Comparison of ENCODE assay signal across 9 cellular contexts in the genomic region with DNA sequence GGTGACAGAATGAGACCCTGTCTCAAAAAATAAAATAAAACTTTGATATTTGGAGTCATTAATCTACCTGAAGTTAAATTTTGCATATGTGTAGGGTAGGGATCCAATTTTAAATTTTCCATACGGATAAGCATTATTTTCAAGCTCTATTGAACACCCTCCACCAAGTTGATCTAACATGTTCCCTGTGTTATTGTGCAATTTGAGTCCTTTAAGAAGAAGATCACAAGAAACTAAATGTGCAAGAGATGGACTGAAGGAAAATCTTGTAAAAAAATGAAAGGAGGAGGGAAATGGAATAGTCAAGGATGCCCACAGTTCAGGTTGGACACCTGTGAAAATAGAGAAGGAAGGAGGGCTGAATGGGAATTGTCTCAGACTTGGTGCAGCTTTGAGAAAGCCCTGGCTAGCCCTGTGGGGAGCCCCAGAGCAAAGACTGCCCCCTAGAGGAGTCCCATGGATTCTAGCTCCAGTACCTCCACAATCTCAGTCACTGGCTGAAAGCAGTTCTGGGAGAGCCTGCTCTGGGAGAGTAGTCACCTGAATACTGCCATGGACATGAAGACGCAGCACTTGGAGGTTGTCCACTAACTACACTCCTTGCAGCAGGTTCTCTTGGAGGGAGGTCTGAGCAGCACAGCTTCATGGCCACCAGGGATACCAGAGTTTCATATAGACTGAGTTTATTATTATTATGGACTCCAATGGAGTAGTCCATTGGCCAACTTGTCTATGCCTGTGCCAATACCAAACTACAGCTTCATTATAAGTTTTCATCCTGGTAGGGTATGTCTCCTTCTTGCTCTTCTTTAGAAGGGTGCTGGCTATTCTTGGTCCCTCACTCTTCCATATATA. TPM values are rescaled to one million over a fixed set of nuclear protein-coding genes. Genes with fewer than 3 reads are reported as not detected.
A peak's percentile ranks its signal among the peaks of the same experiment; 100 is the strongest.
DNase-seq lines count a peak whose midpoint lies in the region; ATAC-seq, FAIRE-seq and TF ChIP-seq lines count a peak whose summit lies in the region.
"Had no signal": no experiment of that assay in that cellular context is flagged by ENCODE, and none has a peak within 500 bp of the region (broad histone marks: within the 10 kb centered on the region; RNA-seq: fewer than 3 reads in every experiment).

No MANE protein-coding gene starts in this region.

- TF ChIP-seq CTCF in epithelial cell of proximal tubule (conservative IDR thresholded peaks at IDR 0.05; ENCODE audit: low read depth, low read length) (peak; percentile 82), uterus (IDR thresholded peaks at IDR 0.05) (peak in 2 of 4 experiments; percentile 5)

- ATAC-seq in HG02973 (IDR thresholded peaks at IDR 0.05; ENCODE audit: unreplicated experiment) = no peak

- FAIRE-seq in GM19239 (lab: Jason Lieb, UNC) (peak; percentile 51), small intestine (lab: Jason Lieb, UNC) (no peak)

- DNase-seq in AG08396 (ENCODE audit: low spot score) (peak; percentile 33), GM19239 (ENCODE audit: insufficient read length, low spot score) (peak; percentile 10), SKM-1 (lab: John Stamatoyannopoulos, UW; ENCODE audit: unreplicated experiment) (peak; percentile 37), epithelial cell of proximal tubule (ENCODE audit: low read depth) (no peak), small intestine (peak; percentile 57), mesenteric fat pad (ENCODE audit: low spot score) (no peak), uterus (no peak)

- WGBS in small intestine, 3 donors = 56 to 76% (median 67%) methylated on average over 2 of the region's 2 CpGs

- H3K27ac ChIP-seq in small intestine (ENCODE audit: low read depth in 1 of 2, low read length in 1 of 2) (no peak overlapping the region), uterus (no peak overlapping the region)

- H3K4me1 ChIP-seq in small intestine (ENCODE audit: control insufficient read depth in 2 of 2, insufficient read depth in 1 of 2, low read depth in 1 of 2, low read length in 1 of 2) (no peaks in the 10 kb centered on the region), uterus (no peaks in the 10 kb centered on the region)

- intact Hi-C loops in uterus (cut with DNase I; ENCODE audit: low total_unique reads) = no loop called here

- no peaks in the 10 kb centered on the region for H3K36me3 ChIP-seq in small intestine (ENCODE audit: control insufficient read depth in 2 of 2, insufficient read depth in 2 of 2, low read length in 2 of 2)
- no peaks in the 10 kb centered on the region for H3K36me3 ChIP-seq in uterus
- H3K36me3 ChIP-seq: HAP-1 had no signal

- H3K9me3 ChIP-seq in small intestine (ENCODE audit: control insufficient read depth, low read depth) (no peaks in the 10 kb centered on the region), uterus (no peaks in the 10 kb centered on the region)
- H3K9me3 ChIP-seq: HAP-1 had no signal

- TF ChIP-seq POLR2A in uterus (IDR thresholded peaks at IDR 0.05) = no peak

- H3K27me3 ChIP-seq in small intestine (ENCODE audit: control insufficient read depth in 2 of 2, insufficient read depth in 2 of 2, low read length in 2 of 2) (no peaks in the 10 kb centered on the region), uterus (no peaks in the 10 kb centered on the region)

- H3K4me3 ChIP-seq in epithelial cell of proximal tubule (ENCODE audit: low read depth, low read length) (no peak overlapping the region), small intestine (ENCODE audit: low read depth in 1 of 2, low read length in 2 of 2) (no peak overlapping the region), uterus (no peak overlapping the region)
- H3K4me3 ChIP-seq: HAP-1 had no signal

RNA-seq across cellular contexts. Expression of a gene that starts 5.7 kb away (rescaled TPM):
- total RNA-seq in epithelial cell of proximal tubule (43.8 and 50.5 TPM in 2 replicates), mesenteric fat pad (97.6 TPM), uterus (100 to 1,000 TPM in 3 of 4 donors, 10 to 100 TPM in 1; 31.8 to 177 (median 143) TPM)
- polyA plus RNA-seq in small intestine = 10 to 100 TPM; 43.8 to 56.4 (median 45.5) TPM

RNA-seq across cellular contexts. Expression of a gene that starts 48.7 kb away (rescaled TPM):
- 39.1 and 55.1 TPM in 2 replicates for total RNA-seq in epithelial cell of proximal tubule
- polyA plus RNA-seq in small intestine = 10 to 100 TPM in 2 of 3 donors, 1 to 10 TPM in 1; 9.5 to 15.3 (median 11.2) TPM
- 83.3 TPM for total RNA-seq in mesenteric fat pad
- total RNA-seq in uterus = 10 to 100 TPM in 3 of 4 donors, 1 to 10 TPM in 1; 6.6 to 44.1 (median 22.4) TPM

RNA-seq across cellular contexts. Expression of a gene that starts 59.9 kb away (rescaled TPM):
- total RNA-seq in epithelial cell of proximal tubule (85.9 and 95.1 TPM in 2 replicates), mesenteric fat pad (18.1 TPM), uterus (100 to 1,000 TPM in 1 of 4 donors, 10 to 100 TPM in 3; 29.1 to 165 (median 64.1) TPM)
- polyA plus RNA-seq in small intestine = 10 to 100 TPM in 2 of 3 donors, 1 to 10 TPM in 1; 9.6 to 77.8 (median 25.4) TPM

Comparison
In these comparisons a context has a peak if more than half of its experiments do, and no peak if none do; other contexts are left out.
1. DNase-seq: peak in AG08396 (single experiment), GM19239 (single experiment), SKM-1 (single experiment) and small intestine (single experiment); none in epithelial cell of proximal tubule (single experiment), mesenteric fat pad (single experiment) and uterus (0 of 2).